Comparison of ENCODE assay signal across 18 cellular contexts in genomic region chr1:109208847-109209463, GRCh38. TPM values are rescaled to one million over a fixed set of nuclear protein-coding genes. Genes with fewer than 3 reads are reported as not detected.
A peak's percentile ranks its signal among the peaks of the same experiment; 100 is the strongest.
DNase-seq lines count a peak whose midpoint lies in the region; ATAC-seq and TF ChIP-seq lines count a peak whose summit lies in the region.
"Had no signal": no experiment of that assay in that cellular context is flagged by ENCODE, and none has a peak within 500 bp of the region (broad histone marks: within the 10 kb centered on the region; RNA-seq: fewer than 3 reads in every experiment).

No MANE protein-coding gene starts in this region.

- peaks cover 7% of the 10 kb centered on the region for H3K4me1 ChIP-seq in left ventricle myocardium inferior
- no peaks in the 10 kb centered on the region for H3K4me1 ChIP-seq in colonic mucosa
- H3K4me1 ChIP-seq in mucosa of rectum (ENCODE audit: control insufficient read depth in 2 of 2, insufficient read depth in 2 of 2, low read length in 2 of 2) = peaks cover 4 to 14% of the 10 kb centered on the region in 2 donors
- H3K4me1 ChIP-seq: Caco-2 had no signal

- intact Hi-C loops in left ventricle myocardium inferior (cut with micrococcal nuclease) = no loop called here
- intact Hi-C loops in Right ventricle myocardium inferior (cut with DNase I) = no loop called here
- intact Hi-C loops in colonic mucosa (cut with DNase I) = no loop called here

- no peaks in the 10 kb centered on the region for H3K9me3 ChIP-seq in left ventricle myocardium inferior (replicated peaks)
- no peaks in the 10 kb centered on the region for H3K9me3 ChIP-seq in colonic mucosa
- H3K9me3 ChIP-seq in mucosa of rectum (ENCODE audit: control insufficient read depth in 2 of 2, low read length in 2 of 2) = no peaks in the 10 kb centered on the region
- H3K9me3 ChIP-seq: Caco-2, upper lobe of right lung had no signal

- DNase-seq in left ventricle myocardium inferior (no peak), Right ventricle myocardium inferior (ENCODE audit: missing footprints) (no peak), colonic mucosa (no peak), SK-N-DZ (ENCODE audit: low spot score) (no peak)
- DNase-seq in activated CD8-positive, alpha-beta memory T cell treated with anti-CD3 and anti-CD28 coated beads for 24 hours = no peak
- DNase-seq: activated CD4-positive, CD25-positive, alpha-beta regulatory T cell treated with anti-CD3 and anti-CD28 coated beads, Interleukin-2, amount 50 U/mL, for 72 hours; activated naive CD4-positive, alpha-beta T cell treated with anti-CD3 and anti-CD28 coated beads for 36 hours; Caco-2; central memory CD4-positive, alpha-beta T cell; NCI-H146; NCI-H345; retina; stimulated activated CD4-positive, alpha-beta T cell treated with anti-CD3 and anti-CD28 coated beads, Interleukin-2, amount 100 ng/mL, for 48 hours; upper lobe of right lung had no signal

- ATAC-seq in Right ventricle myocardium inferior = no peak
- no peak for ATAC-seq in HG02973 (IDR thresholded peaks at IDR 0.05; ENCODE audit: unreplicated experiment)
- no peak for ATAC-seq in GM18502 (IDR thresholded peaks at IDR 0.05; ENCODE audit: poor library complexity, unreplicated experiment)
- ATAC-seq: natural killer cell treated with Interleukin-12 subunit alpha and Interleukin-12 subunit beta and Interleukin-15 and Interleukin-18, amount 100 ng/mL, for 72 hours; upper lobe of right lung had no signal

- H3K36me3 ChIP-seq in left ventricle myocardium inferior (no peaks in the 10 kb centered on the region), colonic mucosa (no peaks in the 10 kb centered on the region), mucosa of rectum (ENCODE audit: control insufficient read depth in 2 of 2, insufficient read depth in 2 of 2, low read length in 2 of 2) (peaks cover 0 to 2% of the 10 kb centered on the region in 2 donors)
- H3K36me3 ChIP-seq: upper lobe of right lung had no signal

- H3K27ac ChIP-seq in left ventricle myocardium inferior (replicated peaks) (no peak overlapping the region), colonic mucosa (no peak overlapping the region), mucosa of rectum (ENCODE audit: low read depth in 2 of 2, low read length in 2 of 2) (no peak overlapping the region)
- H3K27ac ChIP-seq: upper lobe of right lung had no signal

- H3K27me3 ChIP-seq in left ventricle myocardium inferior (ENCODE audit: low read depth) (no peaks in the 10 kb centered on the region), colonic mucosa (no peaks in the 10 kb centered on the region), mucosa of rectum (ENCODE audit: control insufficient read depth in 2 of 2, insufficient read depth in 2 of 2, low read length in 2 of 2) (no peaks in the 10 kb centered on the region)
- H3K27me3 ChIP-seq: upper lobe of right lung had no signal

- peak overlapping the region in 1 of 2 donors; percentile 54 for H3K9ac ChIP-seq in colonic mucosa (ENCODE audit: low read depth in 2 of 2, low read length in 2 of 2)
- H3K9ac ChIP-seq in mucosa of rectum (ENCODE audit: low read depth in 1 of 2, low read length in 2 of 2) = peak overlapping the region in 1 of 2 donors; percentile 40

- peak overlapping the region; percentile 41 for H3K4me3 ChIP-seq in left ventricle myocardium inferior
- H3K4me3 ChIP-seq in colonic mucosa = peak overlapping the region; percentile 22
- H3K4me3 ChIP-seq in mucosa of rectum (ENCODE audit: low read length in 2 of 2) = peak overlapping the region; percentile 32 to 51
- H3K4me3 ChIP-seq: upper lobe of right lung had no signal

- no peak for TF ChIP-seq CTCF in left ventricle myocardium inferior (IDR thresholded peaks at IDR 0.05; ENCODE audit: borderline replicate concordance)
- no peak for TF ChIP-seq CTCF in colonic mucosa (IDR thresholded peaks at IDR 0.05)

RNA-seq across cellular contexts. Expression of gene SARS1, which starts 4.8 kb away (rescaled TPM):
- 92.0 TPM for total RNA-seq in left ventricle myocardium inferior
- total RNA-seq in Right ventricle myocardium inferior = 97.6 TPM
- 100 to 1,000 TPM; 139 to 193 TPM for total RNA-seq in colonic mucosa
- 236 and 294 TPM in 2 replicates for polyA plus RNA-seq in SK-N-DZ (2014; cell fraction: cytosol; rRNA removed)
- polyA plus RNA-seq in SK-N-DZ (2014; cell fraction: nucleus; rRNA removed) = 179 and 180 TPM in 2 replicates

RNA-seq across cellular contexts. Expression of gene CELSR2, which starts 40.4 kb away (rescaled TPM):
- total RNA-seq in left ventricle myocardium inferior = 4.2 TPM
- 6.5 TPM for total RNA-seq in Right ventricle myocardium inferior
- total RNA-seq in colonic mucosa = 1 to 10 TPM; 4.2 to 6.1 TPM
- 13.3 and 16.5 TPM in 2 replicates for polyA plus RNA-seq in SK-N-DZ (2014; cell fraction: cytosol; rRNA removed)
- polyA plus RNA-seq in SK-N-DZ (2014; cell fraction: nucleus; rRNA removed) = 19.1 and 33.5 TPM in 2 replicates
